19 cellular contexts compared by ENCODE assay signal in the genomic region with DNA sequence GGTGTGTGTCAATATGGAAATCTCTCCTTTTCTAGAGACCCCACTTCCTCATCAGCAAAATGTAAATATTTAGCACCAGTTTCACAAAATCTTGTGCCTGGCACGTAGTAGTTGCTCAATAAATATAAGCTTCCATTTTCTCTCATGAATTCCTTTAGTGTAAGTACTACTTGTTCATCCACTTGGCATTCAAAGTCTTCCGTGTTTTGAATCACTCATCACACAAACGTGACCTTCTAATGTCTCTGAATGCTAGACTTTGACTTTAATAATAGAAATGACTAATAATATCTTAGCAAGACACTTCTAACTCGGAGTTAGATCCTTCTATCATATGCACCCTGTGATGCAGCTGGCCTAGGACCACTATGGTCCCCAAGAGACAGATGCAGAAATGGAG.
DNase-seq lines count a peak whose midpoint lies in the region; ATAC-seq and TF ChIP-seq lines count a peak whose summit lies in the region.
"Had no signal": no experiment of that assay in that cellular context is flagged by ENCODE, and none has a peak within 500 bp of the region (broad histone marks: within the 10 kb centered on the region; RNA-seq: fewer than 3 reads in every experiment).

No MANE protein-coding gene starts in this region.

- DNase-seq in activated naive CD8-positive, alpha-beta T cell treated with anti-CD3 and anti-CD28 coated beads for 36 hours = no peak
- DNase-seq in activated naive CD8-positive, alpha-beta T cell treated with anti-CD3 and anti-CD28 coated beads, Interleukin-2, amount 50 U/mL, for 24 hours = no peak
- no peak for DNase-seq in right atrium auricular region (ENCODE audit: low spot score)
- no peak for DNase-seq in tibial artery
- no peak for DNase-seq in superior temporal gyrus (ENCODE audit: extremely low spot score)
- DNase-seq in GM10248 (ENCODE audit: extremely low spot score) = no peak
- DNase-seq: activated CD8-positive, alpha-beta memory T cell treated with anti-CD3 and anti-CD28 coated beads, Interleukin-2, amount 10 ng/mL, durations not matched to agents 7 days and 5 days; activated naive CD4-positive, alpha-beta T cell treated with Interleukin-2 at 50 U/mL for 16 hours; hippocampal formation; left lung; naive thymus-derived CD8-positive, alpha-beta T cell; NCI-H1436; NCI-H510A treated with DMSO at 0.1 percent for 48 hours; OCI-M1; stimulated activated naive B cell treated with anti-CD40 and anti-IgM and Interleukin-4, amounts not matched to agents 10 μg/mL and 1 μg/mL and 100 μg/mL, for 72 hours; SW 1271 had no signal

- intact Hi-C loops in tibial artery (cut with DNase I; ENCODE audit: low total_unique reads) = no loop called here

- POLR2A ChIA-PET in GM10248 (lab: Yijun Ruan, JAX) = no interaction called here

- H3K9me3 Mint-ChIP-seq in activated naive CD8-positive, alpha-beta T cell (ENCODE audit: low read depth) = no peaks in the 10 kb centered on the region
- H3K9me3 Mint-ChIP-seq in activated naive CD8-positive, alpha-beta T cell treated with anti-CD3 and anti-CD28 coated beads for 36 hours = no peaks in the 10 kb centered on the region
- H3K9me3 Mint-ChIP-seq in activated naive CD8-positive, alpha-beta T cell treated with anti-CD3 and anti-CD28 coated beads, Interleukin-2, amount 50 U/mL, for 24 hours = no peaks in the 10 kb centered on the region
- H3K9me3 Mint-ChIP-seq: naive thymus-derived CD8-positive, alpha-beta T cell; stimulated activated naive B cell treated with anti-CD40 and anti-IgM and Interleukin-4, amounts not matched to agents 10 μg/mL and 1 μg/mL and 100 μg/mL, for 72 hours had no signal

- no peak overlapping the region for H3K4me3 Mint-ChIP-seq in activated naive CD8-positive, alpha-beta T cell
- no peak overlapping the region for H3K4me3 Mint-ChIP-seq in activated naive CD8-positive, alpha-beta T cell treated with anti-CD3 and anti-CD28 coated beads for 36 hours
- no peak overlapping the region for H3K4me3 Mint-ChIP-seq in activated naive CD8-positive, alpha-beta T cell treated with anti-CD3 and anti-CD28 coated beads, Interleukin-2, amount 50 U/mL, for 24 hours
- H3K4me3 Mint-ChIP-seq: stimulated activated naive B cell treated with anti-CD40 and anti-IgM and Interleukin-4, amounts not matched to agents 10 μg/mL and 1 μg/mL and 100 μg/mL, for 72 hours had no signal

- TF ChIP-seq CTCF in right atrium auricular region (IDR thresholded peaks at IDR 0.05) (no peak), tibial artery (IDR thresholded peaks at IDR 0.05) (no peak), GM10248 (IDR thresholded peaks at IDR 0.05; ENCODE audit: control extremely low read depth, extremely low read depth, low read depth, missing control alignments) (no peak)

- H3K4me1 Mint-ChIP-seq in activated naive CD8-positive, alpha-beta T cell (ENCODE audit: low read depth) = peaks cover 59% of the 10 kb centered on the region
- H3K4me1 Mint-ChIP-seq in activated naive CD8-positive, alpha-beta T cell treated with anti-CD3 and anti-CD28 coated beads for 36 hours = peaks cover 41% of the 10 kb centered on the region
- peaks cover 53% of the 10 kb centered on the region for H3K4me1 Mint-ChIP-seq in activated naive CD8-positive, alpha-beta T cell treated with anti-CD3 and anti-CD28 coated beads, Interleukin-2, amount 50 U/mL, for 24 hours

- no peaks in the 10 kb centered on the region for H3K36me3 Mint-ChIP-seq in activated naive CD8-positive, alpha-beta T cell
- H3K36me3 Mint-ChIP-seq in activated naive CD8-positive, alpha-beta T cell treated with anti-CD3 and anti-CD28 coated beads for 36 hours = peaks cover 2% of the 10 kb centered on the region
- no peaks in the 10 kb centered on the region for H3K36me3 Mint-ChIP-seq in activated naive CD8-positive, alpha-beta T cell treated with anti-CD3 and anti-CD28 coated beads, Interleukin-2, amount 50 U/mL, for 24 hours (ENCODE audit: low read depth)
- H3K36me3 Mint-ChIP-seq: naive thymus-derived CD8-positive, alpha-beta T cell; stimulated activated naive B cell treated with anti-CD40 and anti-IgM and Interleukin-4, amounts not matched to agents 10 μg/mL and 1 μg/mL and 100 μg/mL, for 72 hours had no signal

- no peaks in the 10 kb centered on the region for H3K27me3 Mint-ChIP-seq in activated naive CD8-positive, alpha-beta T cell
- H3K27me3 Mint-ChIP-seq in activated naive CD8-positive, alpha-beta T cell treated with anti-CD3 and anti-CD28 coated beads for 36 hours = no peaks in the 10 kb centered on the region
- no peaks in the 10 kb centered on the region for H3K27me3 Mint-ChIP-seq in activated naive CD8-positive, alpha-beta T cell treated with anti-CD3 and anti-CD28 coated beads, Interleukin-2, amount 50 U/mL, for 24 hours
- H3K27me3 Mint-ChIP-seq: naive thymus-derived CD8-positive, alpha-beta T cell had no signal

- no peak for ATAC-seq in activated naive CD8-positive, alpha-beta T cell treated with anti-CD3 and anti-CD28 coated beads, Interleukin-2, amount 50 U/mL, for 24 hours
- no peak for ATAC-seq in GM19328 (IDR thresholded peaks at IDR 0.05; ENCODE audit: unreplicated experiment)
- ATAC-seq: A549; stimulated activated naive B cell treated with anti-CD40 and anti-IgM and Interleukin-4, amounts not matched to agents 10 μg/mL and 1 μg/mL and 100 μg/mL, for 72 hours had no signal

- H3K4me3 ChIP-seq in right atrium auricular region (no peak overlapping the region), tibial artery (no peak overlapping the region)
- H3K4me3 ChIP-seq: A549, left lung had no signal

- peak overlapping the region; percentile 95 for H3K27ac Mint-ChIP-seq in activated naive CD8-positive, alpha-beta T cell
- no peak overlapping the region for H3K27ac Mint-ChIP-seq in activated naive CD8-positive, alpha-beta T cell treated with anti-CD3 and anti-CD28 coated beads for 36 hours
- H3K27ac Mint-ChIP-seq in activated naive CD8-positive, alpha-beta T cell treated with anti-CD3 and anti-CD28 coated beads, Interleukin-2, amount 50 U/mL, for 24 hours = peak overlapping the region; percentile 94

- H3K27me3 ChIP-seq in right atrium auricular region (no peaks in the 10 kb centered on the region), tibial artery (no peaks in the 10 kb centered on the region)
- H3K27me3 ChIP-seq: left lung had no signal

- H3K9me3 ChIP-seq in right atrium auricular region (no peaks in the 10 kb centered on the region), tibial artery (no peaks in the 10 kb centered on the region)
- H3K9me3 ChIP-seq: A549, left lung had no signal

- H3K4me1 ChIP-seq in right atrium auricular region (peaks cover 0 to 31% of the 10 kb centered on the region in 2 donors), tibial artery (peaks cover 0 to 56% (median 33%) of the 10 kb centered on the region in 4 donors)
- H3K4me1 ChIP-seq: A549 had no signal

- CTCF ChIA-PET in GM10248 (lab: Yijun Ruan, JAX) = no interaction called here

- H3K27ac ChIP-seq in right atrium auricular region (peak overlapping the region; percentile 17 to 68), tibial artery (peak overlapping the region; percentile 33 to 45)
- H3K27ac ChIP-seq: A549, left lung had no signal

- no peaks in the 10 kb centered on the region for H3K36me3 ChIP-seq in right atrium auricular region
- H3K36me3 ChIP-seq in tibial artery = no peaks in the 10 kb centered on the region
- H3K36me3 ChIP-seq: left lung had no signal
